In the genomic region with DNA sequence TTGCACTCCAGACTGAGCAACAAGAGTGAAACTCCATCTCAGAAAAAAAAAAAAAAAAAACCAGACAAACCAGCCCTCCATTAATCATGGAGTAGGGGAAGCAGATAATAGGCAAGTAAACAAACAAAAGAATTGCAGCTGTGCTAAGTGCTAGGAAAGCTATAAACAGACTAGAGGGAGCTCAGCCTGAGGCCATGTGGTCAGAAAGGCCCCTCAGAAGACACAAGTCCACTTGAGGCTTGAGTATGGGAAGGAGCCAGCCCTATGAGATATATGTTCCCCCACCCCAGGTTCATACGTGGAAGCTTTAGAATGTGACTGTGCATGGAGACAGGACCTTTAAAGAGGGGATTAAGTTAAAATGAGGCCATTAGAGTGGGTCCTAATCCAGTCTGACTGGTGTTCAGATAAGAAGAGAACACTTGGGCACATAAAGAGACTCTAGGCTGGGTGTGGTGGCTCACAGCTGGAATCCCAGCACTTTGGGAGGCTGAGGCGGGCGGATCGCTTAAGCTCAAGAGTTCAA, we compare ENCODE assay signal across 13 cellular contexts.
A peak's percentile ranks its signal among the peaks of the same experiment; 100 is the strongest.
DNase-seq lines count a peak whose midpoint lies in the region; ATAC-seq and TF ChIP-seq lines count a peak whose summit lies in the region.
"Had no signal": no experiment of that assay in that cellular context is flagged by ENCODE, and none has a peak within 500 bp of the region (broad histone marks: within the 10 kb centered on the region; RNA-seq: fewer than 3 reads in every experiment).

No MANE protein-coding gene starts in this region.

- CTCF ChIA-PET in SK-N-SH (lab: Yijun Ruan, JAX): interaction anchor here (1.6 to 2.0 kb wide), 2 partner anchors 18 to 207 kb away, joined by 3 to 9 read pairs; no protein-coding TSS in a partner anchor

- TF ChIP-seq RAD21 in SK-N-SH (IDR thresholded peaks at IDR 0.05; ENCODE audit: low read length): no peak

- no peak overlapping the region for H3K27ac ChIP-seq in upper lobe of right lung
- H3K27ac ChIP-seq in SK-N-SH (ENCODE audit: low read depth in 2 of 2, low read length in 1 of 2): no peak overlapping the region

- no peak overlapping the region for H3K4me3 Mint-ChIP-seq in natural killer cell
- H3K4me3 Mint-ChIP-seq in natural killer cell treated with Interleukin-12 subunit alpha and Interleukin-12 subunit beta and Interleukin-15 and Interleukin-18, amount 100 ng/mL, for 72 hours: no peak overlapping the region
- H3K4me3 Mint-ChIP-seq: memory B cell had no signal

- 99% methylated on average over 4 of the region's 4 CpGs for WGBS in SK-N-SH (ENCODE audit: low lambda C conversion rate)

- H3K27me3 ChIP-seq in upper lobe of right lung (no peaks in the 10 kb centered on the region), SK-N-SH (ENCODE audit: insufficient read depth) (no peaks in the 10 kb centered on the region)

- H3K4me3 ChIP-seq in epithelial cell of esophagus (ENCODE audit: low read length): no peak overlapping the region
- no peak overlapping the region for H3K4me3 ChIP-seq in upper lobe of right lung
- no peak overlapping the region for H3K4me3 ChIP-seq in SK-N-SH (ENCODE audit: low read depth in 2 of 2, low read length in 1 of 2)

- H3K9ac ChIP-seq in SK-N-SH: no peak overlapping the region

- H3K36me3 ChIP-seq in upper lobe of right lung (no peaks in the 10 kb centered on the region), SK-N-SH (replicated peaks in 1 of 2; ENCODE audit: control insufficient read depth in 1 of 2, insufficient read depth in 2 of 2, low read length in 1 of 2) (no peaks in the 10 kb centered on the region)

- peak overlapping the region; percentile 9 to 58 for H3K27ac Mint-ChIP-seq in natural killer cell
- H3K27ac Mint-ChIP-seq in natural killer cell treated with Interleukin-12 subunit alpha and Interleukin-12 subunit beta and Interleukin-15 and Interleukin-18, amount 100 ng/mL, for 72 hours: peak overlapping the region in 1 of 2 donors; percentile 48
- H3K27ac Mint-ChIP-seq: memory B cell had no signal

- DNase-seq in natural killer cell: no peak
- DNase-seq in natural killer cell treated with Interleukin-12 subunit alpha and Interleukin-12 subunit beta and Interleukin-15 and Interleukin-18, amount 100 ng/mL, for 72 hours (ENCODE audit: low spot score): no peak
- DNase-seq in NCI-H2227 (lab: John Stamatoyannopoulos, UW; ENCODE audit: unreplicated experiment): peak; percentile 84
- peak; percentile 60 for DNase-seq in epithelial cell of esophagus (ENCODE audit: low read depth)
- no peak for DNase-seq in upper lobe of right lung
- DNase-seq in AG20443 (ENCODE audit: low spot score): no peak
- no peak for DNase-seq in SK-N-SH
- DNase-seq: activated CD4-positive, alpha-beta T cell treated with anti-CD3 and anti-CD28 coated beads for 48 hours; hypothalamus; Karpas-422; stimulated activated naive CD4-positive, alpha-beta T cell treated with Interleukin-2 at 50 U/mL for 16 hours had no signal

- no peaks in the 10 kb centered on the region for H3K36me3 Mint-ChIP-seq in natural killer cell
- H3K36me3 Mint-ChIP-seq in natural killer cell treated with Interleukin-12 subunit alpha and Interleukin-12 subunit beta and Interleukin-15 and Interleukin-18, amount 100 ng/mL, for 72 hours: no peaks in the 10 kb centered on the region

- no peaks in the 10 kb centered on the region for H3K9me3 Mint-ChIP-seq in natural killer cell
- no peaks in the 10 kb centered on the region for H3K9me3 Mint-ChIP-seq in natural killer cell treated with Interleukin-12 subunit alpha and Interleukin-12 subunit beta and Interleukin-15 and Interleukin-18, amount 100 ng/mL, for 72 hours

- no peak overlapping the region for H2AFZ ChIP-seq in SK-N-SH (ENCODE audit: low read depth)

- no peaks in the 10 kb centered on the region for H3K9me2 ChIP-seq in SK-N-SH

- H3K27me3 Mint-ChIP-seq in natural killer cell (ENCODE audit: low read depth in 2 of 2): no peaks in the 10 kb centered on the region
- H3K27me3 Mint-ChIP-seq in natural killer cell treated with Interleukin-12 subunit alpha and Interleukin-12 subunit beta and Interleukin-15 and Interleukin-18, amount 100 ng/mL, for 72 hours: no peaks in the 10 kb centered on the region
- H3K27me3 Mint-ChIP-seq: memory B cell had no signal

- POLR2A ChIA-PET in SK-N-SH (lab: Yijun Ruan, JAX): no interaction called here

- H3K4me2 ChIP-seq in SK-N-SH: no peak overlapping the region

- TF ChIP-seq EP300 in SK-N-SH (IDR thresholded peaks at IDR 0.05; ENCODE audit: borderline replicate concordance in 1 of 2, low read depth in 1 of 2, low read length in 1 of 2): no peak

- H3K9me3 ChIP-seq in upper lobe of right lung (no peaks in the 10 kb centered on the region), SK-N-SH (no peaks in the 10 kb centered on the region)

- H4K20me1 ChIP-seq in SK-N-SH (ENCODE audit: insufficient read depth): no peaks in the 10 kb centered on the region

- intact Hi-C loops in natural killer cell (cut with micrococcal nuclease) (no loop called here), upper lobe of right lung (cut with DNase I) (no loop called here)

- ATAC-seq in natural killer cell (no peak), upper lobe of right lung (peak; percentile 49), HG02798 (IDR thresholded peaks at IDR 0.05; ENCODE audit: poor library complexity, unreplicated experiment) (no peak)
- ATAC-seq in natural killer cell treated with Interleukin-12 subunit alpha and Interleukin-12 subunit beta and Interleukin-15 and Interleukin-18, amount 100 ng/mL, for 72 hours: no peak

- H3K79me2 ChIP-seq in SK-N-SH (ENCODE audit: insufficient read depth): no peaks in the 10 kb centered on the region

- H3K4me1 ChIP-seq in upper lobe of right lung (peaks cover 8% of the 10 kb centered on the region), SK-N-SH (ENCODE audit: control insufficient read depth in 1 of 2, insufficient read depth in 2 of 2, low read depth in 1 of 2, low read length in 1 of 2) (peaks cover 0 to 10% of the 10 kb centered on the region in 2 experiments; a peak in 1 of 4 replicates)

- H3F3A ChIP-seq in SK-N-SH (replicated peaks; ENCODE audit: insufficient read depth): no peaks in the 10 kb centered on the region

- H3K4me1 Mint-ChIP-seq in natural killer cell: peaks cover 37 to 46% of the 10 kb centered on the region in 2 donors
- H3K4me1 Mint-ChIP-seq in natural killer cell treated with Interleukin-12 subunit alpha and Interleukin-12 subunit beta and Interleukin-15 and Interleukin-18, amount 100 ng/mL, for 72 hours (ENCODE audit: low read depth in 2 of 2): peaks cover 26 to 30% of the 10 kb centered on the region in 2 donors
- H3K4me1 Mint-ChIP-seq: memory B cell had no signal

- no peak for TF ChIP-seq CTCF in natural killer cell (IDR thresholded peaks at IDR 0.05)
- TF ChIP-seq CTCF in epithelial cell of esophagus (IDR thresholded peaks at IDR 0.05; ENCODE audit: insufficient read depth, low read depth, low read length, missing control alignments): no peak
- no peak for TF ChIP-seq CTCF in upper lobe of right lung (IDR thresholded peaks at IDR 0.05)
- no peak for TF ChIP-seq CTCF in SK-N-SH (IDR thresholded peaks at IDR 0.05)

TF ChIP-seq in SK-N-SH, 30 proteins besides CTCF, POLR2A, EP300 and RAD21:
- TF ChIP-seq IRF3 (IDR thresholded peaks at IDR 0.05; ENCODE audit: low read depth, low read length) (no peak), MEF2A (IDR thresholded peaks at IDR 0.05; ENCODE audit: borderline replicate concordance, low read depth) (no peak), JUND (IDR thresholded peaks at IDR 0.05) (no peak), ELF1 (IDR thresholded peaks at IDR 0.05) (no peak), REST (IDR thresholded peaks at IDR 0.05; ENCODE audit: low read depth, low read length) (no peak), FOSL2 (IDR thresholded peaks at IDR 0.05; ENCODE audit: borderline replicate concordance, low read depth) (no peak), NRF1 (IDR thresholded peaks at IDR 0.05; ENCODE audit: low read depth, low read length) (no peak)

Comparison
In these comparisons a context has a peak if more than half of its experiments do, and no peak if none do; other contexts are left out.
1. DNase-seq: peak in NCI-H2227 (single experiment) and epithelial cell of esophagus (single experiment); none in natural killer cell (single experiment), natural killer cell treated with Interleukin-12 subunit alpha and Interleukin-12 subunit beta and Interleukin-15 and Interleukin-18, amount 100 ng/mL, for 72 hours (single experiment), upper lobe of right lung (single experiment), AG20443 (single experiment) and SK-N-SH (single experiment).